ENCODE assay signal across 9 cellular contexts in genomic region chr22:42268852-42269406, GRCh38. TPM values are rescaled to one million over a fixed set of nuclear protein-coding genes. Genes with fewer than 3 reads are reported as not detected.
DNase-seq lines count a peak whose midpoint lies in the region; ATAC-seq and TF ChIP-seq lines count a peak whose summit lies in the region.
"Had no signal": no experiment of that assay in that cellular context is flagged by ENCODE, and none has a peak within 500 bp of the region (broad histone marks: within the 10 kb centered on the region; RNA-seq: fewer than 3 reads in every experiment).

No MANE protein-coding gene starts in this region.

- peak overlapping the region; percentile 91 for H3K4me3 Mint-ChIP-seq in activated T-cell treated with anti-CD3 and anti-CD28 coated beads, Interleukin-2, amount 50 U/mL, for 24 hours

- peak overlapping the region; percentile 89 for H3K27ac Mint-ChIP-seq in activated T-cell treated with anti-CD3 and anti-CD28 coated beads, Interleukin-2, amount 50 U/mL, for 24 hours
- peak overlapping the region; percentile 83 to 95 for H3K27ac Mint-ChIP-seq in activated naive CD4-positive, alpha-beta T cell treated with anti-CD3 and anti-CD28 coated beads, Interleukin-2, amount 50 U/mL, for 72 hours

- H3K9me3 Mint-ChIP-seq in activated T-cell treated with anti-CD3 and anti-CD28 coated beads, Interleukin-2, amount 50 U/mL, for 24 hours, result no peaks in the 10 kb centered on the region
- no peaks in the 10 kb centered on the region for H3K9me3 Mint-ChIP-seq in activated naive CD4-positive, alpha-beta T cell treated with anti-CD3 and anti-CD28 coated beads, Interleukin-2, amount 50 U/mL, for 72 hours

- TF ChIP-seq CTCF in kidney epithelial cell (IDR thresholded peaks at IDR 0.05; ENCODE audit: insufficient read depth, low read length, poor library complexity, severe bottlenecking) (no peak), thoracic aorta (IDR thresholded peaks at IDR 0.05) (no peak)

- ATAC-seq in activated naive CD4-positive, alpha-beta T cell treated with anti-CD3 and anti-CD28 coated beads, Interleukin-2, amount 50 U/mL, for 72 hours, result no peak
- ATAC-seq in thoracic aorta (ENCODE audit: insufficient number of reproducible peaks, low FRiP score, low read depth) (no peak), GM21723 (IDR thresholded peaks at IDR 0.05; ENCODE audit: unreplicated experiment) (no peak), GM21717 (IDR thresholded peaks at IDR 0.05; ENCODE audit: unreplicated experiment) (no peak)

- peaks cover 53% of the 10 kb centered on the region for H3K4me1 Mint-ChIP-seq in activated T-cell treated with anti-CD3 and anti-CD28 coated beads, Interleukin-2, amount 50 U/mL, for 24 hours (ENCODE audit: low read depth)

- H3K27me3 Mint-ChIP-seq in activated T-cell treated with anti-CD3 and anti-CD28 coated beads, Interleukin-2, amount 50 U/mL, for 24 hours, result no peaks in the 10 kb centered on the region

- H3K4me3 ChIP-seq in kidney epithelial cell (ENCODE audit: low read depth, low read length) (peak overlapping the region; percentile 96), thoracic aorta (peak overlapping the region; percentile 99)

- no peak for DNase-seq in activated T-cell treated with anti-CD3 and anti-CD28 coated beads, Interleukin-2, amount 50 U/mL, for 24 hours
- DNase-seq in activated T-cell treated with anti-CD3 and anti-CD28 coated beads, Interleukin-2, amount 50 U/mL, for 1 hour, result no peak
- DNase-seq in activated naive CD4-positive, alpha-beta T cell treated with anti-CD3 and anti-CD28 coated beads, Interleukin-2, amount 50 U/mL, for 72 hours (ENCODE audit: low spot score in 2 of 2), result no peak
- DNase-seq in kidney epithelial cell (ENCODE audit: low read depth), result no peak
- DNase-seq in thoracic aorta (ENCODE audit: low spot score), result no peak
- DNase-seq in NCI-H2081 (lab: John Stamatoyannopoulos, UW), result no peak
- DNase-seq: NCI-H1092 had no signal

- H3K27ac ChIP-seq in thoracic aorta, result no peak overlapping the region

- H3K4me1 ChIP-seq in thoracic aorta (ENCODE audit: control insufficient read depth in 1 of 2, low read depth in 2 of 2), result peaks cover 10 to 16% of the 10 kb centered on the region in 2 donors

- no peaks in the 10 kb centered on the region for H3K36me3 ChIP-seq in kidney epithelial cell (ENCODE audit: control insufficient read depth, insufficient read depth, low read length)
- H3K36me3 ChIP-seq in thoracic aorta, result no peaks in the 10 kb centered on the region

- H3K27me3 ChIP-seq in kidney epithelial cell (ENCODE audit: control insufficient read depth, insufficient read depth, low read length), result no peaks in the 10 kb centered on the region
- H3K27me3 ChIP-seq in thoracic aorta (replicated peaks; ENCODE audit: insufficient read depth), result no peaks in the 10 kb centered on the region

- no peaks in the 10 kb centered on the region for H3K9me3 ChIP-seq in thoracic aorta

- peaks cover 35% of the 10 kb centered on the region for H3K36me3 Mint-ChIP-seq in activated T-cell treated with anti-CD3 and anti-CD28 coated beads, Interleukin-2, amount 50 U/mL, for 24 hours (ENCODE audit: low read depth)
- peaks cover 12 to 14% of the 10 kb centered on the region in 2 donors for H3K36me3 Mint-ChIP-seq in activated naive CD4-positive, alpha-beta T cell treated with anti-CD3 and anti-CD28 coated beads, Interleukin-2, amount 50 U/mL, for 72 hours

RNA-seq across cellular contexts. Expression of gene TCF20, which starts 1.5 kb away (rescaled TPM):
- 10 to 100 TPM; 68.9 to 75.0 TPM for total RNA-seq in activated naive CD4-positive, alpha-beta T cell treated with anti-CD3 and anti-CD28 coated beads, Interleukin-2, amount 50 U/mL, for 72 hours
- total RNA-seq in kidney epithelial cell, result 48.2 and 52.4 TPM in 2 replicates
- 10 to 100 TPM; 25.7 to 30.3 TPM for total RNA-seq in thoracic aorta
